ENCODE assay signal across 8 cellular contexts in the genomic region with DNA sequence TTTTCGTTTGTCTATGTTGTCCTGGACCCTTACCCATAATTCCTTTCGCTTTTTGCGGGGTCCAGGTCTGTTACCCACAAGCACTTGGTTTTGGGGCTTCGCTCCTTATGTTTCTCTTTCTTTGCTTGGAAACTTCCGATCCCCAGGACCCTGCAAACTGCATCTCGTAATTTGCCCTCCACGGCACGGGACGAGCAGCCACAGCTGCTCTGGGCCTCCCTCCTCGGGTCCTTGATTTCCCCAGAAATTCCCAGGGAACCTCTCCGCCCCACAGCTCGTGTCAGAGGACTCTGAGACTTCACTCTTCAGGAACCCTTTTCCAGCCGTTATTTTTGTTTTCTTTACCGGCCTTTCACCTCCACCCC. TPM values are rescaled to one million over a fixed set of nuclear protein-coding genes. Genes with fewer than 3 reads are reported as not detected.
DNase-seq lines count a peak whose midpoint lies in the region; ATAC-seq and TF ChIP-seq lines count a peak whose summit lies in the region.

No MANE protein-coding gene starts in this region.

- DNase-seq in GM12865 (ENCODE audit: low read depth) = no peak
- no peak for DNase-seq in fibroblast of villous mesenchyme (ENCODE audit: low read depth)
- DNase-seq in sigmoid colon = no peak
- DNase-seq in OCI-M2 (lab: John Stamatoyannopoulos, UW; ENCODE audit: unreplicated experiment) = no peak
- no peak for DNase-seq in NOMO-1 (lab: John Stamatoyannopoulos, UW; ENCODE audit: unreplicated experiment in 2 of 2)

- H3K27ac ChIP-seq in SU-DHL-6 (ENCODE audit: low read depth, low read length) = peak overlapping the region; percentile 62
- peak overlapping the region; percentile 90 to 96 (median 91) for H3K27ac ChIP-seq in sigmoid colon

- 0 to 1% methylated on average over 14 of the region's 14 CpGs for WGBS in sigmoid colon, 2 donors

- no peaks in the 10 kb centered on the region for H3K9me2 ChIP-seq in SU-DHL-6 (replicated peaks; ENCODE audit: insufficient read depth, low read length)

- intact Hi-C loops in sigmoid colon (cut with DNase I) = loop anchor here (2.0 to 10.0 kb wide), 2 partner anchors 29 to 369 kb away; partner anchors contain the start of genes ALDH16A1, LIN7B and PIH1D1

- peak overlapping the region; percentile 94 for H3K4me2 ChIP-seq in SU-DHL-6 (ENCODE audit: low read depth, low read length, poor library complexity, severe bottlenecking)

- TF ChIP-seq CTCF in GM12865 (IDR thresholded peaks at IDR 0.05; ENCODE audit: insufficient read depth, low read depth, low read length, missing control alignments) = no peak
- TF ChIP-seq CTCF in SU-DHL-6 (IDR thresholded peaks at IDR 0.05; ENCODE audit: insufficient read depth, low read length, poor library complexity, severe bottlenecking) = no peak
- TF ChIP-seq CTCF in fibroblast of villous mesenchyme (IDR thresholded peaks at IDR 0.05; ENCODE audit: insufficient read depth, low read depth, low read length) = no peak
- TF ChIP-seq CTCF in sigmoid colon (IDR thresholded peaks at IDR 0.05) = no peak

- peaks cover 56% of the 10 kb centered on the region for H3K79me2 ChIP-seq in SU-DHL-6 (ENCODE audit: insufficient read depth, low read length)

- ATAC-seq in GM21737 (IDR thresholded peaks at IDR 0.05; ENCODE audit: unreplicated experiment) = no peak
- no peak for ATAC-seq in HG02840 (IDR thresholded peaks at IDR 0.05; ENCODE audit: low FRiP score, unreplicated experiment)

- TF ChIP-seq POLR2A in sigmoid colon (IDR thresholded peaks at IDR 0.05) = no peak

- no peak for TF ChIP-seq EP300 in sigmoid colon (IDR thresholded peaks at IDR 0.05)

- no peaks in the 10 kb centered on the region for H3F3A ChIP-seq in SU-DHL-6 (ENCODE audit: insufficient read depth)

- H3K4me1 ChIP-seq in sigmoid colon = peaks cover 0 to 34% (median 32%) of the 10 kb centered on the region in 4 donors

- no peak overlapping the region for H2AFZ ChIP-seq in SU-DHL-6 (ENCODE audit: low read depth, low read length, severe bottlenecking)

- H3K27me3 ChIP-seq in SU-DHL-6 (ENCODE audit: low read length) (no peaks in the 10 kb centered on the region), sigmoid colon (no peaks in the 10 kb centered on the region)

- H3K9ac ChIP-seq in SU-DHL-6 (ENCODE audit: low read length) = peak overlapping the region; percentile 79

- peaks cover 27% of the 10 kb centered on the region for H4K20me1 ChIP-seq in SU-DHL-6 (ENCODE audit: low read depth, low read length)

- H3K4me3 ChIP-seq in GM12865 (ENCODE audit: low read depth, low read length) (peak overlapping the region; percentile 91), SU-DHL-6 (ENCODE audit: insufficient read depth, low read length, poor library complexity, severe bottlenecking) (peak overlapping the region; percentile 95), fibroblast of villous mesenchyme (ENCODE audit: low read depth, low read length) (peak overlapping the region; percentile 97), sigmoid colon (peak overlapping the region; percentile 74 to 85 (median 80))

- H3K9me3 ChIP-seq in SU-DHL-6 (ENCODE audit: insufficient read depth, low read length) = no peaks in the 10 kb centered on the region
- no peaks in the 10 kb centered on the region for H3K9me3 ChIP-seq in sigmoid colon

- H3K36me3 ChIP-seq in SU-DHL-6 (ENCODE audit: low read length) = peaks cover 26% of the 10 kb centered on the region
- peaks cover 11 to 32% (median 13%) of the 10 kb centered on the region in 4 donors for H3K36me3 ChIP-seq in sigmoid colon

RNA-seq across cellular contexts. Expression of gene SNRNP70, which starts 0.6 kb away (rescaled TPM):
- total RNA-seq in fibroblast of villous mesenchyme = 117 and 197 TPM in 2 replicates
- total RNA-seq in sigmoid colon = 100 to 1,000 TPM; 156 to 382 (median 237) TPM
- 100 to 1,000 TPM in 1 of 3 donors, 10 to 100 TPM in 2; 33.8 to 227 (median 40.2) TPM for polyA plus RNA-seq in sigmoid colon

RNA-seq across cellular contexts. Expression of gene KCNA7, which starts 13.4 kb away (rescaled TPM):
- total RNA-seq in fibroblast of villous mesenchyme = not detected in 2 replicates
- not detected for total RNA-seq in sigmoid colon
- not detected for polyA plus RNA-seq in sigmoid colon

RNA-seq across cellular contexts. Expression of gene NTF4, which starts 21.2 kb away (rescaled TPM):
- total RNA-seq in fibroblast of villous mesenchyme (not detected in 2 replicates), sigmoid colon (not detected)
- not detected for polyA plus RNA-seq in sigmoid colon

RNA-seq across cellular contexts. Expression of gene CGB7, which starts 28.3 kb away (rescaled TPM):
- under 0.01 and 0.32 TPM in 2 replicates for total RNA-seq in fibroblast of villous mesenchyme
- not detected for total RNA-seq in sigmoid colon
- under 1 TPM in 1 of 3 donors, not detected in 2; 0.23 TPM for polyA plus RNA-seq in sigmoid colon

RNA-seq across cellular contexts. Expression of gene LIN7B, which starts 28.3 kb away (rescaled TPM):
- 4.8 and 6.5 TPM in 2 replicates for total RNA-seq in fibroblast of villous mesenchyme
- total RNA-seq in sigmoid colon = 10 to 100 TPM; 17.4 to 28.8 (median 26.7) TPM
- polyA plus RNA-seq in sigmoid colon = 10 to 100 TPM in 2 of 3 donors, 1 to 10 TPM in 1; 9.9 to 12.0 (median 12.0) TPM
